In the genomic region with DNA sequence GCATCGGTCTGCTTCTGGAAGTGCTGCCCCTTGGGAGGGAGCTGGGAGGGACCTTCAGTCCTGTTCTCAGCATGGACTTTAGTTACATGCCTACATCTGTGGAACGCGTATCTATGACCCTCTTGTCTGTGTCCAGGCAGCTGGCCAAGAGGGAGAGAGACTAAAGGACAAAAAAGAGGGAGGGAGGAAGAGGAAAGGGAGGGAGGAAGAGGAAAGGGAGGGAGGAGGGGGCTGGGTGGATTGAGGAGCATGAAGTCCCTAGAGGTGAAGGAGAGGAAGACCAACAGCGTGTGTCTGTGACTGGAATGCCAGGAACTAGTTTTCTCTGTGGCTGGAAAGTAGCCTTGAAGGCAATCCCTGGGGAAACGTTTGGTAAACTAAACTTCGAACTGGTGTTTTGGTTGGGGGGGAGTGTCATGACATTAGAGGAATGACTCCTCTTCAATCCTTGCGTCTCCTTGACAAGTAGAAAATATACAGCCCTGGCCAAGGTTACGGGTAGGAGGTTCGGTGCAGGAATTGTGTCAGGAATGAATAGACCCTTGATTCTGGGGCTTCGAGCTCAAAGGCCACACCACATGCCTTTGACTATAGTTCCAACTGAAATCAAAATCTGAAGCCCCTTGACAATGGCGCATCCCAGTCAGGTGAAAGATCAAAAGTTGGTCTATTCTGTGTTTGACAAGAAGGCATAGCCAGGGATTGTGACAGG, we compare ENCODE assay signal across 22 cellular contexts. TPM values are rescaled to one million over a fixed set of nuclear protein-coding genes. Genes with fewer than 3 reads are reported as not detected.
DNase-seq lines count a peak whose midpoint lies in the region; ATAC-seq and TF ChIP-seq lines count a peak whose summit lies in the region.
"Had no signal": no experiment of that assay in that cellular context is flagged by ENCODE, and none has a peak within 500 bp of the region (broad histone marks: within the 10 kb centered on the region; RNA-seq: fewer than 3 reads in every experiment).

No MANE protein-coding gene starts in this region.

- H3K27me3 ChIP-seq in BLaER1, result no peaks in the 10 kb centered on the region
- H3K27me3 ChIP-seq in body of pancreas, result no peaks in the 10 kb centered on the region
- no peaks in the 10 kb centered on the region for H3K27me3 ChIP-seq in parathyroid adenoma (ENCODE audit: control insufficient read depth, insufficient read depth, low read length)
- no peaks in the 10 kb centered on the region for H3K27me3 ChIP-seq in BE2C
- H3K27me3 ChIP-seq: colonic mucosa had no signal

- H3K4me3 Mint-ChIP-seq in glutamatergic neuron (ENCODE audit: unreplicated experiment), result no peak overlapping the region
- H3K4me3 Mint-ChIP-seq: activated B cell treated with CpG ODN at 0.5 μM for 24 hours; activated CD4-positive, alpha-beta memory T cell treated with anti-CD3 and anti-CD28 coated beads, Interleukin-2, amount 10 ng/mL, durations not matched to agents 7 days and 5 days; activated T-cell treated with anti-CD3 and anti-CD28 coated beads, Interleukin-2, amount 50 U/mL, for 72 hours; CD4-positive, alpha-beta T cell; naive thymus-derived CD4-positive, alpha-beta T cell; T-helper 17 cell had no signal

- H3K27me3 Mint-ChIP-seq in glutamatergic neuron (ENCODE audit: unreplicated experiment), result peaks cover 2% of the 10 kb centered on the region

- H4K20me1 ChIP-seq in BLaER1, result no peaks in the 10 kb centered on the region

- H3K9ac ChIP-seq in BLaER1, result no peak overlapping the region
- H3K9ac ChIP-seq in parathyroid adenoma, result no peak overlapping the region
- H3K9ac ChIP-seq: GM23248 had no signal

- H3K9me3 Mint-ChIP-seq in glutamatergic neuron (ENCODE audit: unreplicated experiment), result no peaks in the 10 kb centered on the region
- H3K9me3 Mint-ChIP-seq: activated B cell treated with CpG ODN at 0.5 μM for 24 hours; activated CD4-positive, alpha-beta memory T cell treated with anti-CD3 and anti-CD28 coated beads, Interleukin-2, amount 10 ng/mL, durations not matched to agents 7 days and 5 days; CD4-positive, alpha-beta T cell had no signal

- no peaks in the 10 kb centered on the region for H3K9me3 ChIP-seq in BLaER1
- no peaks in the 10 kb centered on the region for H3K9me3 ChIP-seq in body of pancreas
- H3K9me3 ChIP-seq in parathyroid adenoma (ENCODE audit: control insufficient read depth, low read length), result no peaks in the 10 kb centered on the region
- no peaks in the 10 kb centered on the region for H3K9me3 ChIP-seq in BE2C
- H3K9me3 ChIP-seq: colonic mucosa, prostate gland had no signal

- ATAC-seq in body of pancreas, result peak; percentile 24
- no peak for ATAC-seq in HG02588 (IDR thresholded peaks at IDR 0.05; ENCODE audit: unreplicated experiment)
- ATAC-seq: activated naive CD4-positive, alpha-beta T cell treated with anti-CD3 and anti-CD28 coated beads, Interleukin-2, amount 50 U/mL, for 72 hours; activated T-cell treated with anti-CD3 and anti-CD28 coated beads, Interleukin-2, amount 50 U/mL, for 72 hours; naive thymus-derived CD4-positive, alpha-beta T cell; T-helper 17 cell had no signal

- 57 to 62% methylated on average over 11 of the region's 11 CpGs for WGBS in body of pancreas, 2 donors

- TF ChIP-seq POLR2A in body of pancreas (IDR thresholded peaks at IDR 0.05), result no peak

- no peaks in the 10 kb centered on the region for H3K36me3 Mint-ChIP-seq in glutamatergic neuron (ENCODE audit: unreplicated experiment)
- H3K36me3 Mint-ChIP-seq: activated naive CD4-positive, alpha-beta T cell treated with anti-CD3 and anti-CD28 coated beads, Interleukin-2, amount 50 U/mL, for 72 hours; naive thymus-derived CD4-positive, alpha-beta T cell had no signal

- TF ChIP-seq CTCF in body of pancreas (IDR thresholded peaks at IDR 0.05) (no peak), parathyroid adenoma (IDR thresholded peaks at IDR 0.05) (no peak), BE2C (IDR thresholded peaks at IDR 0.05; ENCODE audit: low read depth, low read length) (no peak), glutamatergic neuron (IDR thresholded peaks at IDR 0.05; ENCODE audit: partially characterized antibody, unreplicated experiment) (no peak)

- 0 out of 2 replicates have a peak, but pooled peaks cover 5% of the 10 kb centered on the region for H3K4me1 ChIP-seq in BLaER1
- no peaks in the 10 kb centered on the region for H3K4me1 ChIP-seq in body of pancreas
- H3K4me1 ChIP-seq in parathyroid adenoma, result peaks cover 27% of the 10 kb centered on the region
- no peaks in the 10 kb centered on the region for H3K4me1 ChIP-seq in BE2C
- H3K4me1 ChIP-seq: colonic mucosa, prostate gland had no signal

- H3K4me2 ChIP-seq in BLaER1 (peak overlapping the region; percentile 3; the same call in 1 of the 2 replicates), parathyroid adenoma (ENCODE audit: low read length) (no peak overlapping the region)

- peak in 3 of 4 donors; percentile 14 to 17 (median 16) for DNase-seq in body of pancreas
- DNase-seq in iPS DF 19.7 (ENCODE audit: low read depth, low spot score), result peak; percentile 15
- DNase-seq in cerebellum (ENCODE audit: low spot score), result no peak
- DNase-seq in BE2C, result no peak
- DNase-seq in glutamatergic neuron, result no peak
- DNase-seq: activated B cell treated with CpG ODN at 0.5 μM for 24 hours; activated CD4-positive, alpha-beta memory T cell treated with anti-CD3 and anti-CD28 coated beads, Interleukin-2, amount 10 ng/mL, durations not matched to agents 7 days and 5 days; activated T-cell treated with anti-CD3 and anti-CD28 coated beads, Interleukin-2, amount 50 U/mL, for 72 hours; CD4-positive, alpha-beta T cell; colonic mucosa; DMS79 treated with DMSO at 0.1 percent for 48 hours; GM23248; KG1; naive thymus-derived CD4-positive, alpha-beta T cell; NCI-H69; OCI-M1; T-helper 17 cell had no signal

- peaks cover 19% of the 10 kb centered on the region for H3K4me1 Mint-ChIP-seq in glutamatergic neuron (ENCODE audit: low read depth, unreplicated experiment)
- H3K4me1 Mint-ChIP-seq: activated B cell treated with CpG ODN at 0.5 μM for 24 hours; activated CD4-positive, alpha-beta memory T cell treated with anti-CD3 and anti-CD28 coated beads, Interleukin-2, amount 10 ng/mL, durations not matched to agents 7 days and 5 days; naive thymus-derived CD4-positive, alpha-beta T cell had no signal

- H3K27ac ChIP-seq in BLaER1 (no peak overlapping the region), body of pancreas (no peak overlapping the region), parathyroid adenoma (peak overlapping the region; percentile 55)
- H3K27ac ChIP-seq: colonic mucosa, GM23248, prostate gland had no signal

- no peak overlapping the region for H3K27ac Mint-ChIP-seq in glutamatergic neuron (ENCODE audit: unreplicated experiment)
- H3K27ac Mint-ChIP-seq: activated B cell treated with CpG ODN at 0.5 μM for 24 hours; activated CD4-positive, alpha-beta memory T cell treated with anti-CD3 and anti-CD28 coated beads, Interleukin-2, amount 10 ng/mL, durations not matched to agents 7 days and 5 days; activated naive CD4-positive, alpha-beta T cell treated with anti-CD3 and anti-CD28 coated beads, Interleukin-2, amount 50 U/mL, for 72 hours; activated T-cell treated with anti-CD3 and anti-CD28 coated beads, Interleukin-2, amount 50 U/mL, for 72 hours; CD4-positive, alpha-beta T cell; naive thymus-derived CD4-positive, alpha-beta T cell; T-helper 17 cell had no signal

- no peaks in the 10 kb centered on the region for H3K36me3 ChIP-seq in BLaER1
- H3K36me3 ChIP-seq in body of pancreas (replicated peaks in 1 of 2; ENCODE audit: insufficient read depth in 1 of 2, low read depth in 2 of 2), result no peaks in the 10 kb centered on the region
- no peaks in the 10 kb centered on the region for H3K36me3 ChIP-seq in parathyroid adenoma (ENCODE audit: control insufficient read depth, insufficient read depth, low read length)
- no peaks in the 10 kb centered on the region for H3K36me3 ChIP-seq in BE2C
- H3K36me3 ChIP-seq: colonic mucosa, prostate gland had no signal

- peak overlapping the region; percentile 68 for H2AFZ ChIP-seq in parathyroid adenoma
- H2AFZ ChIP-seq: GM23248 had no signal

- H3K4me3 ChIP-seq in BLaER1, result no peak overlapping the region
- no peak overlapping the region for H3K4me3 ChIP-seq in body of pancreas
- no peak overlapping the region for H3K4me3 ChIP-seq in parathyroid adenoma (ENCODE audit: low read depth, low read length)
- H3K4me3 ChIP-seq in BE2C (ENCODE audit: low read depth, low read length), result no peak overlapping the region
- H3K4me3 ChIP-seq: colonic mucosa, GM23248, prostate gland had no signal

- no peaks in the 10 kb centered on the region for H3K79me2 ChIP-seq in parathyroid adenoma

- intact Hi-C loops in body of pancreas (cut with DNase I), result no loop called here

RNA-seq across cellular contexts. Expression of a gene that starts 52.0 kb away (rescaled TPM):
- total RNA-seq in body of pancreas (10 to 100 TPM in 1 of 2 donors, 1 to 10 TPM in 1; 4.2 to 26.0 TPM), cerebellum (45.2 TPM), glutamatergic neuron (ENCODE audit: unreplicated experiment) (7.3 TPM)
- polyA plus RNA-seq in BE2C (2012; ENCODE audit: insufficient read depth, insufficient read length, low read depth), result not detected

Comparison
In these comparisons a context has a peak if more than half of its experiments do, and no peak if none do; other contexts are left out.
1. DNase-seq: peak in body of pancreas (3 of 4) and iPS DF 19.7 (single experiment); none in cerebellum (single experiment), BE2C (single experiment) and glutamatergic neuron (single experiment).